ENCODE assay signal across 1 cellular context in the genomic region with DNA sequence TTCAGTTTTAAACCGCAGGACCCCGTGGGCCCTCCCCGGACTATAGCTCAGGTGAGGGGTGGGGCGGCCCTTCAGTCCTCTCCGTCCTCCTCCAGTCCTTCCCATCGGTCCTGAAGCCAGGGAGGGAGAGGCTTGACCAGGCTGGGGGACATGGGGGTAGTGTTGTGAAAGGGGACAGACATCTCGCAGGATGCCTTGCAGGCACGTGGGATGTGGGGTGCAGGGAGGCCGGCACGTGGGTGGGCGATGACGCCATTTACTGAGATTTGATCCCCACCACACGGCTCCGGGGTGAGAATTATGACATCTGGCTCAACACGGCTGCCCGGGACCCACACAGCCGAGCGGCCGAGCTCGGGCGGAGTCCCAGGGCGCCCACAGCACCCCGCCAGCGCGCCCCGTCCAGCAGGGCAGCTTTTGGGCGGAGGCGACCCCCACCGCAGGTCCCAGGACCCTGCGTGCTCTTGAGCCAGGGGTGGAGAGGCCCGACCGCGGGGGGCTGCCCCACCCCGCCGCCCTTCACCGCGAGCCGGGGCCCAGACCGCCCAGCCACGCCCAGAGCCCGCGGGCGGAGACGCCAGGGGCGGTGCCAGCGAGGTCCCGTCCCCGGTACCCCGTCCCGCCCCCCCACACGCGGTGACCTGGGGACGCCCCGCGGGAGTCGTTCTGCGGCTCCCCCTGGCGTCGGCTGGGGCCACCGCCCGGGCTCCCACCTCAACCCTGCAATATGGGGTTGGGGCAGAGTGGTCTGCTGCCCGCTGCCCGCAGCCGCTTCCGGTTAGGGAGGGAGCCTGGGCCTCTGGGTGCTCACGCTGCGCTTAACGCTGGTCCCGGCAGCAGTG.
A peak's percentile ranks its signal among the peaks of the same experiment; 100 is the strongest.
TF ChIP-seq lines count a peak whose summit lies in the region.

No MANE protein-coding gene starts in this region.

TF ChIP-seq in GM12878, 131 proteins besides CTCF, POLR2A, EP300 and RAD21:
- TF ChIP-seq IRF5 (IDR thresholded peaks at IDR 0.05; ENCODE audit: borderline replicate concordance) (no peak), USF1 (IDR thresholded peaks at IDR 0.05; ENCODE audit: borderline replicate concordance, extremely low read length, insufficient read depth, low read depth, low read length) (peak; percentile 50), BACH1 (IDR thresholded peaks at IDR 0.05; ENCODE audit: borderline replicate concordance) (no peak), NR2C1 (IDR thresholded peaks at IDR 0.05) (no peak), EGR1 (IDR thresholded peaks at IDR 0.05; ENCODE audit: borderline replicate concordance in 1 of 2, low read depth in 2 of 2, low read length in 2 of 2) (no peak), SMC3 (IDR thresholded peaks at IDR 0.05; ENCODE audit: borderline replicate concordance, low read length) (peak; percentile 42; the same call in 1 of the 2 replicates), EED (IDR thresholded peaks at IDR 0.05; ENCODE audit: low read depth) (no peak), CEBPB (IDR thresholded peaks at IDR 0.05; ENCODE audit: borderline replicate concordance in 1 of 2, low read depth in 2 of 2, low read length in 2 of 2) (no peak), LARP7 (IDR thresholded peaks at IDR 0.05) (0 out of 2 replicates have a peak, but pooled peaks have one; percentile 36), BHLHE40 (IDR thresholded peaks at IDR 0.05; ENCODE audit: borderline replicate concordance in 1 of 2, low read depth in 2 of 2, low read length in 1 of 2) (peak; percentile 74 to 90; a peak in 3 of 4 replicates), MEF2B (IDR thresholded peaks at IDR 0.05; ENCODE audit: partially characterized antibody, poor library complexity, severe bottlenecking) (peak; percentile 21), PBX3 (IDR thresholded peaks at IDR 0.05; ENCODE audit: insufficient replicate concordance, low read depth, low read length) (no peak), ATF7 (IDR thresholded peaks at IDR 0.05; ENCODE audit: low read depth) (peak; percentile 37; the same call in 1 of the 2 replicates), ZNF274 (IDR thresholded peaks at IDR 0.05; ENCODE audit: insufficient read depth, insufficient read length) (no peak), CREM (IDR thresholded peaks at IDR 0.05; ENCODE audit: low read depth) (no peak), DPF2 (IDR thresholded peaks at IDR 0.05) (peak; percentile 84; the same call in 1 of the 2 replicates), EZH2 (IDR thresholded peaks at IDR 0.05; ENCODE audit: borderline replicate concordance, control insufficient read depth, low read depth, low read length) (no peak), IKZF2 (IDR thresholded peaks at IDR 0.05) (peak; percentile 13 to 19; a peak in 1 of 4 replicates)
